ENCODE assay signal across 8 cellular contexts in genomic region chr17:38451030-38451839, GRCh38. TPM values are rescaled to one million over a fixed set of nuclear protein-coding genes. Genes with fewer than 3 reads are reported as not detected.
DNase-seq lines count a peak whose midpoint lies in the region; ATAC-seq and TF ChIP-seq lines count a peak whose summit lies in the region.

No MANE protein-coding gene starts in this region.

- H3K36me3 ChIP-seq in ACC112 (ENCODE audit: insufficient read depth, low read length) (no peaks in the 10 kb centered on the region), Panc1 (ENCODE audit: control insufficient read depth, insufficient read depth, low read length) (no peaks in the 10 kb centered on the region), esophagus muscularis mucosa (no peaks in the 10 kb centered on the region)

- H3K4me1 Mint-ChIP-seq in mesothelial cell of epicardium, result peaks cover 67% of the 10 kb centered on the region
- H3K4me1 Mint-ChIP-seq in activated T-helper 2 cell treated with anti-CD3 and anti-CD28 coated beads, Interferon-gamma antibody, Interleukin-2, Interleukin-4, amounts not matched to agents 10 μg/mL and 5 μg/mL and 100 μg/mL, durations not matched to agents 14 hours and 24 hours and 36 hours (ENCODE audit: low read depth), result peaks cover 4% of the 10 kb centered on the region

- H3K27me3 Mint-ChIP-seq in mesothelial cell of epicardium (ENCODE audit: low read depth), result no peaks in the 10 kb centered on the region
- peaks cover 40% of the 10 kb centered on the region for H3K27me3 Mint-ChIP-seq in activated T-helper 2 cell treated with anti-CD3 and anti-CD28 coated beads, Interferon-gamma antibody, Interleukin-2, Interleukin-4, amounts not matched to agents 10 μg/mL and 5 μg/mL and 100 μg/mL, durations not matched to agents 14 hours and 24 hours and 36 hours (ENCODE audit: low read depth)

- ATAC-seq in Panc1 (0 out of 2 replicates have a peak, but pooled peaks have one; percentile 19), GM18868 (IDR thresholded peaks at IDR 0.05; ENCODE audit: unreplicated experiment) (no peak)

- DNase-seq in Panc1 (ENCODE audit: low read depth, low spot score) (no peak), esophagus muscularis mucosa (ENCODE audit: extremely low spot score) (no peak), mesothelial cell of epicardium (ENCODE audit: low spot score in 2 of 2, unreplicated experiment in 2 of 2) (peak in 1 of 2 experiments; percentile 70), GF-D8 (lab: John Stamatoyannopoulos, UW) (no peak)
- DNase-seq in effector CD4-positive, alpha-beta T cell, result no peak
- no peak for DNase-seq in activated T-helper 2 cell treated with anti-CD3 and anti-CD28 coated beads, Interferon-gamma antibody, Interleukin-2, Interleukin-4, amounts not matched to agents 10 μg/mL and 5 μg/mL and 100 μg/mL, durations not matched to agents 14 hours and 24 hours and 36 hours (ENCODE audit: low spot score)

- POLR2A ChIA-PET in Panc1 (lab: Charles Lee), result no interaction called here

- peak overlapping the region; percentile 96 for H3K27ac Mint-ChIP-seq in mesothelial cell of epicardium
- H3K27ac Mint-ChIP-seq in activated T-helper 2 cell treated with anti-CD3 and anti-CD28 coated beads, Interferon-gamma antibody, Interleukin-2, Interleukin-4, amounts not matched to agents 10 μg/mL and 5 μg/mL and 100 μg/mL, durations not matched to agents 14 hours and 24 hours and 36 hours, result no peak overlapping the region

- CTCF ChIA-PET in Panc1 (lab: Charles Lee), result no interaction called here

- TF ChIP-seq CTCF in Panc1 (IDR thresholded peaks at IDR 0.05), result no peak
- TF ChIP-seq CTCF in esophagus muscularis mucosa (IDR thresholded peaks at IDR 0.05), result no peak
- TF ChIP-seq CTCF in mesothelial cell of epicardium (IDR thresholded peaks at IDR 0.05; ENCODE audit: unreplicated experiment), result no peak

- H3K4me3 Mint-ChIP-seq in mesothelial cell of epicardium, result peak overlapping the region; percentile 73
- H3K4me3 Mint-ChIP-seq in activated T-helper 2 cell treated with anti-CD3 and anti-CD28 coated beads, Interferon-gamma antibody, Interleukin-2, Interleukin-4, amounts not matched to agents 10 μg/mL and 5 μg/mL and 100 μg/mL, durations not matched to agents 14 hours and 24 hours and 36 hours (ENCODE audit: low read depth), result no peak overlapping the region

- TF ChIP-seq EP300 in esophagus muscularis mucosa (IDR thresholded peaks at IDR 0.05), result no peak

- H2AFZ ChIP-seq in ACC112 (ENCODE audit: low read length, unreplicated experiment), result no peak overlapping the region

- BruUV-seq in Panc1 (replicated peaks; lab: Mats Ljungman, UMichigan), result no TSS peak

- 44% methylated on average over 10 of the region's 10 CpGs for WGBS in esophagus muscularis mucosa

- in situ Hi-C loops in Panc1 (cut with HindIII; ENCODE audit: low pct_unique_long_range_greater_than_20kb, low sequenced_read_pairs), result no loop called here

- H3K27me3 ChIP-seq in ACC112 (ENCODE audit: insufficient read depth, low read length) (no peaks in the 10 kb centered on the region), Panc1 (ENCODE audit: control insufficient read depth, insufficient read depth, low read length) (no peaks in the 10 kb centered on the region), esophagus muscularis mucosa (no peaks in the 10 kb centered on the region)

- no peaks in the 10 kb centered on the region for H3K9me3 Mint-ChIP-seq in mesothelial cell of epicardium
- no peaks in the 10 kb centered on the region for H3K9me3 Mint-ChIP-seq in activated T-helper 2 cell treated with anti-CD3 and anti-CD28 coated beads, Interferon-gamma antibody, Interleukin-2, Interleukin-4, amounts not matched to agents 10 μg/mL and 5 μg/mL and 100 μg/mL, durations not matched to agents 14 hours and 24 hours and 36 hours

- no peak for TF ChIP-seq POLR2A in esophagus muscularis mucosa (IDR thresholded peaks at IDR 0.05; ENCODE audit: low read depth)

- H3K4me1 ChIP-seq in ACC112 (ENCODE audit: control insufficient read depth, insufficient read depth, low read length, unreplicated experiment) (peaks cover 73% of the 10 kb centered on the region), Panc1 (ENCODE audit: control insufficient read depth, insufficient read depth, low read length) (peaks cover 46% of the 10 kb centered on the region), esophagus muscularis mucosa (peaks cover 77 to 91% (median 84%) of the 10 kb centered on the region in 4 donors)

- peak overlapping the region; percentile 70 for H3K4me3 ChIP-seq in ACC112 (ENCODE audit: low read depth, low read length)
- no peak overlapping the region for H3K4me3 ChIP-seq in Panc1 (ENCODE audit: low read depth in 2 of 2, low read length in 2 of 2)
- H3K4me3 ChIP-seq in esophagus muscularis mucosa, result peak overlapping the region; percentile 6 to 30 (median 16)

- no peaks in the 10 kb centered on the region for H3K36me3 Mint-ChIP-seq in mesothelial cell of epicardium
- H3K36me3 Mint-ChIP-seq in activated T-helper 2 cell treated with anti-CD3 and anti-CD28 coated beads, Interferon-gamma antibody, Interleukin-2, Interleukin-4, amounts not matched to agents 10 μg/mL and 5 μg/mL and 100 μg/mL, durations not matched to agents 14 hours and 24 hours and 36 hours (ENCODE audit: low read depth), result no peaks in the 10 kb centered on the region

- H3K27ac ChIP-seq in ACC112 (ENCODE audit: low read depth, low read length) (peak overlapping the region; percentile 82), Panc1 (ENCODE audit: low read length) (peak overlapping the region; percentile 71), esophagus muscularis mucosa (replicated peaks in 1 of 4) (peak overlapping the region; percentile 63 to 82 (median 74))

- H3K9me3 ChIP-seq in Panc1 (ENCODE audit: control insufficient read depth, insufficient read depth, low read depth, low read length) (no peaks in the 10 kb centered on the region), esophagus muscularis mucosa (no peaks in the 10 kb centered on the region)

- H3K79me2 ChIP-seq in ACC112 (ENCODE audit: control insufficient read depth, insufficient read depth, low read length, unreplicated experiment), result peaks cover 72% of the 10 kb centered on the region

- intact Hi-C loops in Panc1 (cut with micrococcal nuclease; ENCODE audit: unreplicated experiment) (no loop called here), esophagus muscularis mucosa (cut with DNase I) (no loop called here)
- intact Hi-C loops in activated T-helper 2 cell treated with anti-CD3 and anti-CD28 coated beads, Interferon-gamma antibody, Interleukin-2, Interleukin-4, amounts not matched to agents 10 μg/mL and 5 μg/mL and 100 μg/mL, durations not matched to agents 14 hours and 24 hours and 36 hours (cut with micrococcal nuclease), result no loop called here

RNA-seq across cellular contexts. Expression of gene ARHGAP23, which starts 23.0 kb away (rescaled TPM):
- total RNA-seq in Panc1 (2021; ENCODE audit: unreplicated experiment) (33.0 TPM), esophagus muscularis mucosa (100 to 1,000 TPM in 2 of 4 donors, 10 to 100 TPM in 2; 58.6 to 150 (median 104) TPM), mesothelial cell of epicardium (86.7 to 89.1 TPM (median 87.2 TPM) in 3 replicates)
- 9.9 TPM for polyA plus RNA-seq in Panc1 (2012; ENCODE audit: insufficient read length)
- 0.32 and 1.2 TPM in 2 replicates for total RNA-seq in activated T-helper 2 cell treated with anti-CD3 and anti-CD28 coated beads, Interferon-gamma antibody, Interleukin-2, Interleukin-4, amounts not matched to agents 10 μg/mL and 5 μg/mL and 100 μg/mL, durations not matched to agents 14 hours and 24 hours and 36 hours

Comparison
In these comparisons a context has a peak if more than half of its experiments do, and no peak if none do; other contexts are left out.
1. H3K4me3 ChIP-seq: peak in ACC112 (single experiment) and esophagus muscularis mucosa (4 of 4); none in Panc1 (0 of 2).
2. RNA of gene ARHGAP23, which starts 23.0 kb away (total RNA-seq): 58.6 to 150 TPM in esophagus muscularis mucosa, 86.7 to 89.1 TPM in mesothelial cell of epicardium and 33.0 TPM in Panc1 (single experiment); 0.32 to 1.2 TPM in activated T-helper 2 cell treated with anti-CD3 and anti-CD28 coated beads, Interferon-gamma antibody, Interleukin-2, Interleukin-4, amounts not matched to agents 10 μg/mL and 5 μg/mL and 100 μg/mL, durations not matched to agents 14 hours and 24 hours and 36 hours; every median in the first group is over 10 times any median in the second.
3. Peak in every context shown above with its lines, with median percentiles within 50 percentile points of each other: H3K27ac ChIP-seq.